Comparison of ENCODE assay signal across 11 cellular contexts in the genomic region with DNA sequence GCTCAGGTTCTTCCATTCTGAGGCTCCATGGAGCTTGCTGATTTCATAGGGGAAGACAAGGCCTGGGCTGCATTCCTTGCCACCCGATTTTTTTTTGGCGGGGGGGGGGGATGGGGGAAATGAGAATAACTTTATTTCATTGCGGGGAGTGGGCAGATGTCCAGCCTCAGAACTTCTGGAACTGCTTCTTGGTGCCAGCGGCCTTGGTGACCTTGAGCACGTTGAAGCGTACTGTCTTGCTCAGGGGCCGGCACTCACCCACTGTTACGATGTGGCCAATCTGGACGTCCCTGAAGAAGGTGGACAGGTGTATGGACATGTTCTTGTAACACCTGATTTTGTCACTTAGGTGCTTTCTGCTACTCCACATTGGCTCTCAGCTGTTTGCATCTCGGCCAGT. TPM values are rescaled to one million over a fixed set of nuclear protein-coding genes. Genes with fewer than 3 reads are reported as not detected.
"Had no signal": no experiment of that assay in that cellular context is flagged by ENCODE, and none has a peak within 500 bp of the region (broad histone marks: within the 10 kb centered on the region; RNA-seq: fewer than 3 reads in every experiment).

No MANE protein-coding gene starts in this region.

- H3K9me3 ChIP-seq: SJSA1 had no signal

- DNase-seq: activated CD4-positive, alpha-beta memory T cell treated with anti-CD3 and anti-CD28 coated beads, Interleukin-2, amount 10 ng/mL, durations not matched to agents 7 days and 5 days; activated naive CD4-positive, alpha-beta T cell treated with anti-CD3 and anti-CD28 coated beads, Interleukin-2, amount 10 ng/mL, durations not matched to agents 7 days and 5 days; stimulated activated CD4-positive, alpha-beta T cell treated with anti-CD3 and anti-CD28 coated beads, Interleukin-2, amount 100 ng/mL, for 24 hours; stimulated activated naive CD4-positive, alpha-beta T cell; SW 1271 had no signal

- ATAC-seq: esophagus mucosa had no signal

- H3K4me3 ChIP-seq: SJSA1 had no signal

- H2AFZ ChIP-seq: parathyroid adenoma had no signal

- H3K27me3 ChIP-seq: SJSA1 had no signal

- H3K27ac ChIP-seq: parathyroid adenoma, SJSA1 had no signal

RNA-seq across cellular contexts. Expression of gene NRN1L, which starts 28.9 kb away (rescaled TPM):
- total RNA-seq: cerebellum, esophagus mucosa, SJSA1, ureter had no signal
- polyA plus RNA-seq: neural cell had no signal
